ENCODE assay signal across 8 cellular contexts in genomic region chr22:31291403-31291715, GRCh38. TPM values are rescaled to one million over a fixed set of nuclear protein-coding genes. Genes with fewer than 3 reads are reported as not detected.
A peak's percentile ranks its signal among the peaks of the same experiment; 100 is the strongest.
DNase-seq lines count a peak whose midpoint lies in the region; ATAC-seq and TF ChIP-seq lines count a peak whose summit lies in the region.

No MANE protein-coding gene starts in this region.

- no peak overlapping the region for H2BK15ac ChIP-seq in mesenchymal stem cell (ENCODE audit: low read depth, poor library complexity, severe bottlenecking)

- H3K4me3 ChIP-seq in mesenchymal stem cell (ENCODE audit: insufficient read depth in 1 of 2, low read depth in 1 of 2, low read length in 2 of 2) (peak overlapping the region; percentile 66 to 93), uterus (peak overlapping the region; percentile 65 to 90)

- H3K36me3 ChIP-seq in mesenchymal stem cell (ENCODE audit: control insufficient read depth in 1 of 2, insufficient read depth in 2 of 2, low read depth in 1 of 2, low read length in 2 of 2) (peaks cover 17 to 31% of the 10 kb centered on the region in 2 experiments), uterus (no peaks in the 10 kb centered on the region)

- H4K8ac ChIP-seq in mesenchymal stem cell (ENCODE audit: low read length) = peak overlapping the region; percentile 71

- peak overlapping the region; percentile 71 for H2BK120ac ChIP-seq in mesenchymal stem cell (ENCODE audit: low read depth, low read length)

- H4K91ac ChIP-seq in mesenchymal stem cell (ENCODE audit: low read length) = no peak overlapping the region

- no peak for DNase-seq in Right ventricle myocardium superior
- DNase-seq in cardiac septum (ENCODE audit: low spot score) = no peak
- DNase-seq in caudate nucleus (lab: John Stamatoyannopoulos, UW) = no peak
- no peak for DNase-seq in mesenchymal stem cell
- DNase-seq in uterus = no peak
- no peak for DNase-seq in CD1c-positive myeloid dendritic cell (ENCODE audit: extremely low spot score)

- H3K9me3 ChIP-seq in mesenchymal stem cell (ENCODE audit: control insufficient read depth, low read length) (no peaks in the 10 kb centered on the region), uterus (no peaks in the 10 kb centered on the region)

- H3K23ac ChIP-seq in mesenchymal stem cell (ENCODE audit: low read length in 2 of 2) = peak overlapping the region in 1 of 2 experiments; percentile 77

- peak overlapping the region; percentile 65 for H2AFZ ChIP-seq in mesenchymal stem cell (ENCODE audit: low read depth, low read length)

- peaks cover 8% of the 10 kb centered on the region for H3K4me1 ChIP-seq in mesenchymal stem cell (ENCODE audit: control insufficient read depth, insufficient read depth, low read depth, low read length)
- H3K4me1 ChIP-seq in uterus = peaks cover 7 to 20% of the 10 kb centered on the region in 2 donors

- peak overlapping the region; percentile 99 for H3K27ac ChIP-seq in caudate nucleus (ENCODE audit: low read depth, low read length)
- peak overlapping the region; percentile 36 for H3K27ac ChIP-seq in mesenchymal stem cell (ENCODE audit: low read length, poor library complexity, severe bottlenecking)
- peak overlapping the region; percentile 92 to 100 for H3K27ac ChIP-seq in uterus

- peaks cover 7% of the 10 kb centered on the region for H3K79me1 ChIP-seq in mesenchymal stem cell (replicated peaks; ENCODE audit: low read length, poor library complexity, severe bottlenecking)

- TF ChIP-seq POLR2A in uterus (IDR thresholded peaks at IDR 0.05) = no peak

- ATAC-seq in Right ventricle myocardium superior (ENCODE audit: poor library complexity) = peak; percentile 0
- no peak for ATAC-seq in GM21515 (IDR thresholded peaks at IDR 0.05; ENCODE audit: unreplicated experiment)
- no peak for ATAC-seq in GM18868 (IDR thresholded peaks at IDR 0.05; ENCODE audit: unreplicated experiment)

- no peak overlapping the region for H2BK5ac ChIP-seq in mesenchymal stem cell (ENCODE audit: low read depth, low read length, poor library complexity, severe bottlenecking)

- 4% methylated on average over 6 of the region's 11 CpGs for WGBS in mesenchymal stem cell

- H3K14ac ChIP-seq in mesenchymal stem cell (ENCODE audit: low read length in 2 of 2) = peak overlapping the region; percentile 16 to 56

- peak overlapping the region; percentile 90 for H3K9ac ChIP-seq in mesenchymal stem cell (ENCODE audit: low read length)

- H2AK5ac ChIP-seq in mesenchymal stem cell (ENCODE audit: low read length, severe bottlenecking) = no peak overlapping the region

- peak overlapping the region in 1 of 2 experiments; percentile 92 for H3K4ac ChIP-seq in mesenchymal stem cell (ENCODE audit: low read depth in 1 of 2, low read length in 2 of 2)

- H2BK12ac ChIP-seq in mesenchymal stem cell (ENCODE audit: low read length in 2 of 2) = peak overlapping the region; percentile 46 to 91

- H3K27me3 ChIP-seq in mesenchymal stem cell (ENCODE audit: control insufficient read depth in 1 of 2, insufficient read depth in 1 of 2, low read length in 2 of 2) (no peaks in the 10 kb centered on the region), uterus (no peaks in the 10 kb centered on the region)

- intact Hi-C loops in Right ventricle myocardium superior (cut with DNase I) (no loop called here), cardiac septum (cut with DNase I) (loop anchor here (2.0 kb wide), 1 partner anchor 55 kb away; the partner anchor contains the start of gene PATZ1), uterus (cut with DNase I; ENCODE audit: low total_unique reads) (no loop called here)

- no peak for TF ChIP-seq CTCF in uterus (IDR thresholded peaks at IDR 0.05)

- peak overlapping the region; percentile 98 for H3K4me2 ChIP-seq in mesenchymal stem cell (ENCODE audit: low read length, poor library complexity, severe bottlenecking)

- peak overlapping the region; percentile 87 to 91 for H3K18ac ChIP-seq in mesenchymal stem cell (ENCODE audit: low read depth in 1 of 2, low read length in 2 of 2)

RNA-seq across cellular contexts. Expression of gene PIK3IP1, which starts 0.9 kb away (rescaled TPM):
- total RNA-seq in Right ventricle myocardium superior (10.4 TPM), cardiac septum (10.5 TPM), uterus (10 to 100 TPM; 12.7 to 35.1 (median 24.7) TPM)
- polyA plus RNA-seq in mesenchymal stem cell (2013, experiment 1 of 2) = 28.6 TPM
- 29.9 TPM for polyA plus RNA-seq in mesenchymal stem cell (2013, experiment 2 of 2)

RNA-seq across cellular contexts. Expression of gene PATZ1, which starts 54.8 kb away (rescaled TPM):
- total RNA-seq in Right ventricle myocardium superior = 9.9 TPM
- 11.9 TPM for total RNA-seq in cardiac septum
- polyA plus RNA-seq in mesenchymal stem cell (2013, experiment 1 of 2) = 10.3 TPM
- 10.6 TPM for polyA plus RNA-seq in mesenchymal stem cell (2013, experiment 2 of 2)
- 10 to 100 TPM in 3 of 4 donors, 1 to 10 TPM in 1; 9.2 to 38.8 (median 25.1) TPM for total RNA-seq in uterus

Comparison
In these comparisons a context has a peak if more than half of its experiments do, and no peak if none do; other contexts are left out.
1. H3K27ac ChIP-seq: peak in every context shown above with its lines; median percentile 99 in caudate nucleus; 96 in uterus; 36 in mesenchymal stem cell.